9 cellular contexts compared by ENCODE assay signal in the genomic region with DNA sequence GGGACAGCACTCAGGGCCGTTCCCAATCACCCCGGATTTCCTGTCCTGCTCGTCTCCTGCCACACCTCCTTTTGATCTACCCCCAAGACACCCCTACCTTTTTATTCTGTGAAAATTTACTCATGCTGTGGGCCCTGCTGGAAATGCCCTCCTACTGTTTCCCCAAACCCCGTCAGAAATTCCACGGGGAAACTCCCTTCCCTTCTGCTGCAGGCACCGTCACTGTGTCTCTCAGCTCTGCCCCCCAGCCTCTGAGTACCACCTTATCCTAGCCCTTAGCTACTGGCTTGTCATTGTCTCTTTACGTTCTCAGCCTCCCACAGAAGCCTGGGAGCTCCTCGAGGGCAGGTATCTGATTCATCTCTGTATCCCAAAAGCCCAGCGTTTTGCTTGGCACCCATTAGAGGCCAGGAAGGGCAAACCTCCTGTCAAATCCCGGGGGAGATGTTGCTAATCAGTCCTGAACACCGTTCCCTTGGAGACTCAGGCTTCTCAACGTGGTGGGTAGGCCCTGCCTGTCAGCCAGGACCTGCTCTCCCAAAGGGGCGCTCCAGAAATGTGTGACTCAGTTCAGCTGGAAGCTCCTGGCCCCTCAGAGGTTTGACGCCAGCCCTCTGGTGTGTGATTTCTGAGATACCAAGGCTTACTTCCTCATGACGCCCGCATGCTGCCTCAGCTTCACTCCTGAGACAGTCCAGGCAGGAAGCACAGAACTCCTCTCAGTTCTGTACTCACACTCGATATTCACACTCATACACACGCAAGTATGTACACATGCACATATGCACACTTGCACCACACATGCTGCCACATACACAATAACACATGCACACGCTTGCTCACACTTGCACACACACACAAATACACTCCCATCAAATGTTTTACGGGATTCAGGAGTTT. TPM values are rescaled to one million over a fixed set of nuclear protein-coding genes. Genes with fewer than 3 reads are reported as not detected.
DNase-seq lines count a peak whose midpoint lies in the region; ATAC-seq and TF ChIP-seq lines count a peak whose summit lies in the region.
"Had no signal": no experiment of that assay in that cellular context is flagged by ENCODE, and none has a peak within 500 bp of the region (broad histone marks: within the 10 kb centered on the region; RNA-seq: fewer than 3 reads in every experiment).

No MANE protein-coding gene starts in this region.

- peaks cover 4% of the 10 kb centered on the region for H3K27me3 Mint-ChIP-seq in activated naive CD8-positive, alpha-beta T cell treated with anti-CD3 and anti-CD28 coated beads, Interleukin-2, amount 50 U/mL, for 24 hours
- H3K27me3 Mint-ChIP-seq: activated naive CD8-positive, alpha-beta T cell treated with anti-CD3 and anti-CD28 coated beads, Interleukin-2, amount 10 ng/mL, durations not matched to agents 7 days and 5 days had no signal

- ATAC-seq in HG03095 (IDR thresholded peaks at IDR 0.05; ENCODE audit: unreplicated experiment), result peak; percentile 9
- ATAC-seq in activated naive CD8-positive, alpha-beta T cell treated with anti-CD3 and anti-CD28 coated beads, Interleukin-2, amount 50 U/mL, for 24 hours, result peak; percentile 70

- no peaks in the 10 kb centered on the region for H3K9me3 Mint-ChIP-seq in activated naive CD8-positive, alpha-beta T cell treated with anti-CD3 and anti-CD28 coated beads, Interleukin-2, amount 50 U/mL, for 24 hours
- H3K9me3 Mint-ChIP-seq: activated naive CD8-positive, alpha-beta T cell treated with anti-CD3 and anti-CD28 coated beads, Interleukin-2, amount 10 ng/mL, durations not matched to agents 7 days and 5 days had no signal

- H3K36me3 ChIP-seq in BE2C (no peaks in the 10 kb centered on the region), suprapubic skin (no peaks in the 10 kb centered on the region)

- H3K4me3 ChIP-seq in BE2C (ENCODE audit: low read depth, low read length), result no peak overlapping the region
- no peak overlapping the region for H3K4me3 ChIP-seq in suprapubic skin

- H3K4me3 Mint-ChIP-seq in activated naive CD8-positive, alpha-beta T cell treated with anti-CD3 and anti-CD28 coated beads, Interleukin-2, amount 50 U/mL, for 24 hours, result no peak overlapping the region
- H3K4me3 Mint-ChIP-seq: activated naive CD8-positive, alpha-beta T cell treated with anti-CD3 and anti-CD28 coated beads, Interleukin-2, amount 10 ng/mL, durations not matched to agents 7 days and 5 days had no signal

- peak overlapping the region; percentile 50 for H3K27ac Mint-ChIP-seq in activated naive CD8-positive, alpha-beta T cell treated with anti-CD3 and anti-CD28 coated beads, Interleukin-2, amount 50 U/mL, for 24 hours
- H3K27ac Mint-ChIP-seq: activated naive CD8-positive, alpha-beta T cell treated with anti-CD3 and anti-CD28 coated beads, Interleukin-2, amount 10 ng/mL, durations not matched to agents 7 days and 5 days had no signal

- TF ChIP-seq EP300 in suprapubic skin (IDR thresholded peaks at IDR 0.05), result no peak

- H3K36me3 Mint-ChIP-seq in activated naive CD8-positive, alpha-beta T cell treated with anti-CD3 and anti-CD28 coated beads, Interleukin-2, amount 50 U/mL, for 24 hours (ENCODE audit: low read depth), result no peaks in the 10 kb centered on the region
- H3K36me3 Mint-ChIP-seq: activated naive CD8-positive, alpha-beta T cell treated with anti-CD3 and anti-CD28 coated beads, Interleukin-2, amount 10 ng/mL, durations not matched to agents 7 days and 5 days had no signal

- DNase-seq in BE2C (peak; percentile 38), suprapubic skin (ENCODE audit: low spot score in 2 of 2) (no peak), cerebellar nuclear complex (lab: John Stamatoyannopoulos, UW) (no peak), T-helper 2 cell (no peak), DMS153 (lab: John Stamatoyannopoulos, UW) (no peak)
- peak; percentile 35 for DNase-seq in activated naive CD8-positive, alpha-beta T cell treated with anti-CD3 and anti-CD28 coated beads, Interleukin-2, amount 50 U/mL, for 24 hours
- DNase-seq: activated naive CD8-positive, alpha-beta T cell treated with anti-CD3 and anti-CD28 coated beads, Interleukin-2, amount 10 ng/mL, durations not matched to agents 7 days and 5 days had no signal

- H3K9me3 ChIP-seq in BE2C, result no peaks in the 10 kb centered on the region
- H3K9me3 ChIP-seq in suprapubic skin, result no peaks in the 10 kb centered on the region

- no peaks in the 10 kb centered on the region for H3K27me3 ChIP-seq in BE2C
- no peaks in the 10 kb centered on the region for H3K27me3 ChIP-seq in suprapubic skin

- no peak for TF ChIP-seq CTCF in BE2C (IDR thresholded peaks at IDR 0.05; ENCODE audit: low read depth, low read length)
- TF ChIP-seq CTCF in suprapubic skin (IDR thresholded peaks at IDR 0.05), result no peak

- peaks cover 46% of the 10 kb centered on the region for H3K4me1 Mint-ChIP-seq in activated naive CD8-positive, alpha-beta T cell treated with anti-CD3 and anti-CD28 coated beads, Interleukin-2, amount 50 U/mL, for 24 hours

- H3K27ac ChIP-seq in suprapubic skin, result no peak overlapping the region

- TF ChIP-seq POLR2A in GM18951 (IDR thresholded peaks at IDR 0.05; ENCODE audit: extremely low read depth, insufficient read depth, insufficient read length) (peak; percentile 9), suprapubic skin (IDR thresholded peaks at IDR 0.05) (no peak)

- peaks cover 6% of the 10 kb centered on the region for H3K4me1 ChIP-seq in BE2C
- H3K4me1 ChIP-seq in suprapubic skin, result no peaks in the 10 kb centered on the region

- in situ Hi-C loops in GM18951 (cut with MboI; ENCODE audit: low sequenced_read_pairs, unreplicated experiment), result no loop called here

- 55% methylated on average over 20 of the region's 20 CpGs for WGBS in suprapubic skin

RNA-seq across cellular contexts. Expression of gene GRHPR, which starts 50.7 kb away (rescaled TPM):
- 81.4 TPM for polyA plus RNA-seq in BE2C (2012; ENCODE audit: insufficient read depth, insufficient read length, low read depth)
- total RNA-seq in suprapubic skin, result 100 to 1,000 TPM; 132 to 156 (median 141) TPM

Comparison
In these comparisons a context has a peak if more than half of its experiments do, and no peak if none do; other contexts are left out.
1. DNase-seq: peak in BE2C (single experiment) and activated naive CD8-positive, alpha-beta T cell treated with anti-CD3 and anti-CD28 coated beads, Interleukin-2, amount 50 U/mL, for 24 hours (single experiment); none in suprapubic skin (0 of 2), cerebellar nuclear complex (0 of 2), T-helper 2 cell (0 of 5) and DMS153 (single experiment).